In the genomic region with DNA sequence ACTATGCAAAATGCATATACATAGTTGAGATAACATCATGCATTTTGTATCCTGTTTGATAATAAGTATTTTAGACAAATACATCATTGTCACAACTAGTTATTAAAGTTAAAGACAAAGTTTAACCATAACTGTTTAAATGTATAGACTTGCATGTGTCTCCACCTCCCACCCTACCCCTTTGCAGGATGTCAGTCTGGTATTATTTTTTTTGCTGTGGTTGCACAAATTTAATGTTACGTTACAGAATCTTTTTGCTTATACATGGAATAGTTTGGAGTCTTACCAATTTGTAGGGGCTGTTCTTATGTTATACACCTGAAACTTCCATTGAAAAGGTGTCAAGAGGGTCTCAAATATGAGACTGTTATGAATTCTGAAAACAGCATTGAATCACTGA, we compare ENCODE assay signal across 14 cellular contexts. TPM values are rescaled to one million over a fixed set of nuclear protein-coding genes. Genes with fewer than 3 reads are reported as not detected.
DNase-seq lines count a peak whose midpoint lies in the region; ATAC-seq and TF ChIP-seq lines count a peak whose summit lies in the region.
"Had no signal": no experiment of that assay in that cellular context is flagged by ENCODE, and none has a peak within 500 bp of the region (broad histone marks: within the 10 kb centered on the region; RNA-seq: fewer than 3 reads in every experiment).

No MANE protein-coding gene starts in this region.

- no peak overlapping the region for H2AFZ ChIP-seq in MM.1S (ENCODE audit: low read length)

- H4K20me1 ChIP-seq in MM.1S (ENCODE audit: insufficient read depth, low read length): no peaks in the 10 kb centered on the region

- H3K4me3 Mint-ChIP-seq in activated CD8-positive, alpha-beta memory T cell treated with anti-CD3 and anti-CD28 coated beads, Interleukin-2, amount 10 ng/mL, durations not matched to agents 7 days and 5 days: peak overlapping the region; percentile 73
- peak overlapping the region; percentile 60 for H3K4me3 Mint-ChIP-seq in activated naive CD8-positive, alpha-beta T cell treated with anti-CD3 and anti-CD28 coated beads, Interleukin-2, amount 50 U/mL, for 24 hours
- peak overlapping the region; percentile 85 for H3K4me3 Mint-ChIP-seq in stimulated activated effector memory CD8-positive, alpha-beta T cell treated with anti-CD3 and anti-CD28 coated beads, Interleukin-12 subunit alpha, Interleukin-12 subunit beta, amount 100 ng/mL, for 72 hours
- H3K4me3 Mint-ChIP-seq in osteocyte (ENCODE audit: unreplicated experiment): no peak overlapping the region

- H3K36me3 ChIP-seq in MM.1S (replicated peaks; ENCODE audit: insufficient read depth, low read length): no peaks in the 10 kb centered on the region

- peaks cover 48% of the 10 kb centered on the region for H3K4me1 ChIP-seq in MM.1S (ENCODE audit: low read length)

- no peaks in the 10 kb centered on the region for H3K9me2 ChIP-seq in MM.1S (replicated peaks; ENCODE audit: insufficient read depth, low read length)

- H3K4me2 ChIP-seq in MM.1S (ENCODE audit: low read depth, low read length): peak overlapping the region; percentile 75

- H3K27ac Mint-ChIP-seq in activated CD8-positive, alpha-beta memory T cell treated with anti-CD3 and anti-CD28 coated beads, Interleukin-2, amount 10 ng/mL, durations not matched to agents 7 days and 5 days: peak overlapping the region; percentile 92
- H3K27ac Mint-ChIP-seq in activated naive CD8-positive, alpha-beta T cell treated with anti-CD3 and anti-CD28 coated beads, Interleukin-2, amount 50 U/mL, for 24 hours: peak overlapping the region; percentile 80
- peak overlapping the region; percentile 93 for H3K27ac Mint-ChIP-seq in stimulated activated effector memory CD8-positive, alpha-beta T cell treated with anti-CD3 and anti-CD28 coated beads, Interleukin-12 subunit alpha, Interleukin-12 subunit beta, amount 100 ng/mL, for 72 hours
- no peak overlapping the region for H3K27ac Mint-ChIP-seq in osteocyte (ENCODE audit: unreplicated experiment)

- H3K27me3 Mint-ChIP-seq in activated CD8-positive, alpha-beta memory T cell treated with anti-CD3 and anti-CD28 coated beads, Interleukin-2, amount 10 ng/mL, durations not matched to agents 7 days and 5 days: no peaks in the 10 kb centered on the region
- H3K27me3 Mint-ChIP-seq in activated naive CD8-positive, alpha-beta T cell treated with anti-CD3 and anti-CD28 coated beads, Interleukin-2, amount 50 U/mL, for 24 hours: no peaks in the 10 kb centered on the region
- no peaks in the 10 kb centered on the region for H3K27me3 Mint-ChIP-seq in osteocyte (ENCODE audit: unreplicated experiment)

- peaks cover 97% of the 10 kb centered on the region for H3K79me2 ChIP-seq in MM.1S (ENCODE audit: low read length)

- H3K9ac ChIP-seq in MM.1S (ENCODE audit: low read length): no peak overlapping the region

- H3K9me3 ChIP-seq in MM.1S (replicated peaks; ENCODE audit: insufficient read depth, low read length): no peaks in the 10 kb centered on the region

- peaks cover 63% of the 10 kb centered on the region for H3K4me1 Mint-ChIP-seq in activated CD8-positive, alpha-beta memory T cell treated with anti-CD3 and anti-CD28 coated beads, Interleukin-2, amount 10 ng/mL, durations not matched to agents 7 days and 5 days
- H3K4me1 Mint-ChIP-seq in activated naive CD8-positive, alpha-beta T cell treated with anti-CD3 and anti-CD28 coated beads, Interleukin-2, amount 50 U/mL, for 24 hours: peaks cover 78% of the 10 kb centered on the region
- peaks cover 69% of the 10 kb centered on the region for H3K4me1 Mint-ChIP-seq in stimulated activated effector memory CD8-positive, alpha-beta T cell treated with anti-CD3 and anti-CD28 coated beads, Interleukin-12 subunit alpha, Interleukin-12 subunit beta, amount 100 ng/mL, for 72 hours
- peaks cover 24% of the 10 kb centered on the region for H3K4me1 Mint-ChIP-seq in osteocyte (ENCODE audit: unreplicated experiment)

- TF ChIP-seq CTCF in MM.1S (IDR thresholded peaks at IDR 0.05; ENCODE audit: low read length) (no peak), osteocyte (IDR thresholded peaks at IDR 0.05) (no peak)

- H3K9me3 Mint-ChIP-seq in activated CD8-positive, alpha-beta memory T cell treated with anti-CD3 and anti-CD28 coated beads, Interleukin-2, amount 10 ng/mL, durations not matched to agents 7 days and 5 days (ENCODE audit: low read depth): no peaks in the 10 kb centered on the region
- no peaks in the 10 kb centered on the region for H3K9me3 Mint-ChIP-seq in activated naive CD8-positive, alpha-beta T cell treated with anti-CD3 and anti-CD28 coated beads, Interleukin-2, amount 50 U/mL, for 24 hours
- H3K9me3 Mint-ChIP-seq in stimulated activated effector memory CD8-positive, alpha-beta T cell treated with anti-CD3 and anti-CD28 coated beads, Interleukin-12 subunit alpha, Interleukin-12 subunit beta, amount 100 ng/mL, for 72 hours: no peaks in the 10 kb centered on the region
- no peaks in the 10 kb centered on the region for H3K9me3 Mint-ChIP-seq in osteocyte (ENCODE audit: unreplicated experiment)

- ATAC-seq in activated CD8-positive, alpha-beta memory T cell treated with anti-CD3 and anti-CD28 coated beads, Interleukin-2, amount 10 ng/mL, durations not matched to agents 7 days and 5 days: no peak
- no peak for ATAC-seq in activated naive CD8-positive, alpha-beta T cell treated with anti-CD3 and anti-CD28 coated beads, Interleukin-2, amount 50 U/mL, for 24 hours
- no peak for ATAC-seq in stimulated activated effector memory CD8-positive, alpha-beta T cell treated with anti-CD3 and anti-CD28 coated beads, Interleukin-12 subunit alpha, Interleukin-12 subunit beta, amount 100 ng/mL, for 72 hours

- no peak for DNase-seq in activated CD8-positive, alpha-beta memory T cell treated with anti-CD3 and anti-CD28 coated beads, Interleukin-2, amount 10 ng/mL, durations not matched to agents 7 days and 5 days
- no peak for DNase-seq in activated CD8-positive, alpha-beta memory T cell treated with anti-CD3 and anti-CD28 coated beads, Interleukin-2, amount 50 U/mL, for 4 hours
- DNase-seq in MM.1S (no peak), osteocyte (ENCODE audit: extremely low spot score, unreplicated experiment) (no peak), LoVo (ENCODE audit: low spot score) (no peak)
- no peak for DNase-seq in activated naive CD8-positive, alpha-beta T cell treated with anti-CD3 and anti-CD28 coated beads, Interleukin-2, amount 50 U/mL, for 24 hours
- no peak for DNase-seq in stimulated activated effector memory CD8-positive, alpha-beta T cell treated with anti-CD3 and anti-CD28 coated beads, Interleukin-12 subunit alpha, Interleukin-12 subunit beta, amount 100 ng/mL, for 72 hours (ENCODE audit: low spot score in 2 of 2)
- DNase-seq in central memory CD4-positive, alpha-beta T cell: no peak
- DNase-seq: cortex of kidney, GOT3, hippocampal formation, NCI-H187, NCI-H526, right cardiac atrium had no signal

- peak overlapping the region; percentile 71; the same call in 1 of the 2 replicates for H3K27ac ChIP-seq in MM.1S (ENCODE audit: low read length)

- peaks cover 55% of the 10 kb centered on the region for H3K36me3 Mint-ChIP-seq in activated CD8-positive, alpha-beta memory T cell treated with anti-CD3 and anti-CD28 coated beads, Interleukin-2, amount 10 ng/mL, durations not matched to agents 7 days and 5 days
- peaks cover 12% of the 10 kb centered on the region for H3K36me3 Mint-ChIP-seq in activated naive CD8-positive, alpha-beta T cell treated with anti-CD3 and anti-CD28 coated beads, Interleukin-2, amount 50 U/mL, for 24 hours (ENCODE audit: low read depth)
- H3K36me3 Mint-ChIP-seq in stimulated activated effector memory CD8-positive, alpha-beta T cell treated with anti-CD3 and anti-CD28 coated beads, Interleukin-12 subunit alpha, Interleukin-12 subunit beta, amount 100 ng/mL, for 72 hours: peaks cover 31% of the 10 kb centered on the region
- H3K36me3 Mint-ChIP-seq in osteocyte (ENCODE audit: unreplicated experiment): no peaks in the 10 kb centered on the region

- no peak overlapping the region for H3K4me3 ChIP-seq in MM.1S (ENCODE audit: low read length)

- H3K27me3 ChIP-seq in MM.1S (replicated peaks; ENCODE audit: insufficient read depth, low read length): no peaks in the 10 kb centered on the region

- peaks cover 50% of the 10 kb centered on the region for H3F3A ChIP-seq in MM.1S (ENCODE audit: insufficient read depth, low read length)

- CTCF ChIA-PET in activated CD8-positive, alpha-beta memory T cell treated with anti-CD3 and anti-CD28 coated beads, Interleukin-2, amount 10 ng/mL, durations not matched to agents 7 days and 5 days (lab: Charles Lee): interaction anchor here (1.0 to 1.6 kb wide), 2 partner anchors 16 to 225 kb away, joined by 3 to 5 read pairs; no protein-coding TSS in a partner anchor

RNA-seq across cellular contexts. Expression of a gene that starts 5.6 kb away (rescaled TPM):
- 100 to 1,000 TPM; 123 to 141 TPM for total RNA-seq in activated CD8-positive, alpha-beta memory T cell treated with anti-CD3 and anti-CD28 coated beads, Interleukin-2, amount 10 ng/mL, durations not matched to agents 7 days and 5 days
- total RNA-seq in osteocyte: 7.5 and 8.2 TPM in 2 replicates

Comparison
In these comparisons a context has a peak if more than half of its experiments do, and no peak if none do; other contexts are left out.
1. RNA of a gene that starts 5.6 kb away (total RNA-seq): 123 to 141 TPM in activated CD8-positive, alpha-beta memory T cell treated with anti-CD3 and anti-CD28 coated beads, Interleukin-2, amount 10 ng/mL, durations not matched to agents 7 days and 5 days; 7.5 to 8.2 TPM in osteocyte; every median in the first group is over 10 times any median in the second.